Comparison of ENCODE assay signal across 13 cellular contexts in genomic region chr20:19887566-19888268, GRCh38.
DNase-seq lines count a peak whose midpoint lies in the region; ATAC-seq, FAIRE-seq and TF ChIP-seq lines count a peak whose summit lies in the region.
"Had no signal": no experiment of that assay in that cellular context is flagged by ENCODE, and none has a peak within 500 bp of the region (broad histone marks: within the 10 kb centered on the region; RNA-seq: fewer than 3 reads in every experiment).

No MANE protein-coding gene starts in this region.

- TF ChIP-seq CTCF in GM23338 (conservative IDR thresholded peaks at IDR 0.05; ENCODE audit: low read depth in 2 of 2): no peak
- TF ChIP-seq CTCF in MCF 10A (IDR thresholded peaks at IDR 0.05; ENCODE audit: unreplicated experiment): no peak
- TF ChIP-seq CTCF in HepG2 (CRISPR knock-in tag; IDR thresholded peaks at IDR 0.05): no peak
- TF ChIP-seq CTCF in gastrocnemius medialis (IDR thresholded peaks at IDR 0.05 in 4 of 5, conservative IDR thresholded peaks at IDR 0.05 in 1 of 5): no peak
- TF ChIP-seq CTCF in WERI-Rb-1 (IDR thresholded peaks at IDR 0.05; ENCODE audit: low read depth, low read length): no peak
- no peak for TF ChIP-seq CTCF in brain microvascular endothelial cell (IDR thresholded peaks at IDR 0.05; ENCODE audit: low read depth, low read length, missing control alignments)

- H4K20me1 ChIP-seq in GM23338 (replicated peaks; ENCODE audit: insufficient read depth) (no peaks in the 10 kb centered on the region), HepG2 (ENCODE audit: insufficient read depth, low read length) (no peaks in the 10 kb centered on the region)

- TF ChIP-seq POLR2A in HepG2 (IDR thresholded peaks at IDR 0.05; ENCODE audit: insufficient read depth in 1 of 2, low read depth in 2 of 2, low read length in 2 of 2) (no peak), gastrocnemius medialis (IDR thresholded peaks at IDR 0.05) (no peak)

- peak overlapping the region; percentile 43; the same call in 1 of the 2 replicates for H2AFZ ChIP-seq in GM23338
- H2AFZ ChIP-seq in HepG2 (ENCODE audit: low read length): no peak overlapping the region

- H3K36me3 Mint-ChIP-seq in GM23338 (ENCODE audit: low read depth): no peaks in the 10 kb centered on the region
- peaks cover 26% of the 10 kb centered on the region for H3K36me3 Mint-ChIP-seq in MCF 10A (ENCODE audit: insufficient read depth, unreplicated experiment)
- peaks cover 0 to 4% of the 10 kb centered on the region in 2 donors for H3K36me3 Mint-ChIP-seq in stimulated activated naive B cell treated with anti-CD40 and anti-IgM and Interleukin-4, amounts not matched to agents 10 μg/mL and 1 μg/mL and 100 μg/mL, for 72 hours
- H3K36me3 Mint-ChIP-seq: immature natural killer cell had no signal

- H3K4me2 ChIP-seq in GM23338 (no peak overlapping the region), HepG2 (ENCODE audit: low read depth, low read length) (peak overlapping the region; percentile 85)

- H3K9me2 ChIP-seq in GM23338 (ENCODE audit: insufficient read depth): no peaks in the 10 kb centered on the region

- intact Hi-C loops in MCF 10A (cut with micrococcal nuclease): loop anchor here (5.0 kb wide), 2 partner anchors 70 to 150 kb away; no protein-coding TSS in a partner anchor
- intact Hi-C loops in HepG2 (cut with micrococcal nuclease; ENCODE audit: unreplicated experiment): loop anchor here (2.0 to 5.0 kb wide), 4 partner anchors 85 to 199 kb away; no protein-coding TSS in a partner anchor
- intact Hi-C loops in gastrocnemius medialis (cut with DNase I; ENCODE audit: low total_unique reads): loop anchor here (2.0 to 5.0 kb wide), 6 partner anchors 29 to 195 kb away; no protein-coding TSS in a partner anchor

- H3K9me3 Mint-ChIP-seq in GM23338 (no peaks in the 10 kb centered on the region), MCF 10A (ENCODE audit: unreplicated experiment) (no peaks in the 10 kb centered on the region)
- no peaks in the 10 kb centered on the region for H3K9me3 Mint-ChIP-seq in stimulated activated naive B cell treated with anti-CD40 and anti-IgM and Interleukin-4, amounts not matched to agents 10 μg/mL and 1 μg/mL and 100 μg/mL, for 72 hours
- H3K9me3 Mint-ChIP-seq: immature natural killer cell had no signal

- in situ Hi-C loops in HepG2 (cut with HindIII; ENCODE audit: extremely low pct_ligation_motif_present, low pct_unique_long_range_greater_than_20kb) (no loop called here), gastrocnemius medialis (cut with MboI; ENCODE audit: low sequenced_read_pairs in 4 of 4) (loop anchor here in 2 of 4 donors (10.0 to 25.0 kb wide), 2 partner anchors 57 to 200 kb away; no protein-coding TSS in a partner anchor), brain microvascular endothelial cell (cut with HindIII; ENCODE audit: low pct_ligation_motif_present, low sequenced_read_pairs) (no loop called here)

- ATAC-seq in GM23338 (no peak), HepG2 (no peak), gastrocnemius medialis (no peak)
- no peak for ATAC-seq in stimulated activated naive B cell treated with anti-CD40 and anti-IgM and Interleukin-4, amounts not matched to agents 10 μg/mL and 1 μg/mL and 100 μg/mL, for 72 hours (replicated peaks)

- H3K4me1 Mint-ChIP-seq in GM23338: peaks cover 2% of the 10 kb centered on the region; the same call in 1 of the 3 replicates
- H3K4me1 Mint-ChIP-seq in MCF 10A (ENCODE audit: insufficient read depth, unreplicated experiment): peaks cover 48% of the 10 kb centered on the region
- H3K4me1 Mint-ChIP-seq in stimulated activated naive B cell treated with anti-CD40 and anti-IgM and Interleukin-4, amounts not matched to agents 10 μg/mL and 1 μg/mL and 100 μg/mL, for 72 hours: peaks cover 2 to 10% of the 10 kb centered on the region in 2 donors
- H3K4me1 Mint-ChIP-seq: immature natural killer cell had no signal

- H3K4me3 Mint-ChIP-seq in GM23338 (no peak overlapping the region), MCF 10A (ENCODE audit: unreplicated experiment) (no peak overlapping the region)
- no peak overlapping the region for H3K4me3 Mint-ChIP-seq in stimulated activated naive B cell treated with anti-CD40 and anti-IgM and Interleukin-4, amounts not matched to agents 10 μg/mL and 1 μg/mL and 100 μg/mL, for 72 hours
- H3K4me3 Mint-ChIP-seq: immature natural killer cell had no signal

- H3K4me1 ChIP-seq in GM23338 (ENCODE audit: insufficient read depth) (no peaks in the 10 kb centered on the region), HepG2 (ENCODE audit: insufficient read depth, low read length) (peaks cover 63% of the 10 kb centered on the region), gastrocnemius medialis (peaks cover 50 to 64% of the 10 kb centered on the region in 2 donors)

- H3K27ac Mint-ChIP-seq in GM23338: no peak overlapping the region; the same call in 1 of the 2 replicates
- H3K27ac Mint-ChIP-seq in MCF 10A (ENCODE audit: low read depth, unreplicated experiment): peak overlapping the region; percentile 94
- H3K27ac Mint-ChIP-seq in stimulated activated naive B cell treated with anti-CD40 and anti-IgM and Interleukin-4, amounts not matched to agents 10 μg/mL and 1 μg/mL and 100 μg/mL, for 72 hours: no peak overlapping the region
- H3K27ac Mint-ChIP-seq: immature natural killer cell had no signal

- TF ChIP-seq RAD21 in HepG2 (CRISPR knock-in tag; IDR thresholded peaks at IDR 0.05): no peak

- no peak overlapping the region for H3K27ac ChIP-seq in GM23338 (ENCODE audit: low read depth)
- H3K27ac ChIP-seq in HepG2 (ENCODE audit: extremely low read length, insufficient read depth, low read length): no peak overlapping the region
- H3K27ac ChIP-seq in gastrocnemius medialis: peak overlapping the region; percentile 67 to 80 (median 77)
- no peak overlapping the region for H3K27ac ChIP-seq in WERI-Rb-1
- no peak overlapping the region for H3K27ac ChIP-seq in brain microvascular endothelial cell

- no peak for FAIRE-seq in HepG2 (lab: Jason Lieb, UNC)

- POLR2A ChIA-PET in MCF 10A (lab: Yijun Ruan, JAX) (interaction anchor here (1.0 to 8.0 kb wide), 12 partner anchors 8 to 104 kb away, joined by 3 to 201 read pairs (median 4); no protein-coding TSS in a partner anchor), HepG2 (lab: Yijun Ruan, JAX) (interaction anchor here (3.6 kb wide), 1 partner anchor 129 kb away, joined by 20 read pairs; the partner anchor contains the start of gene RIN2)

- CTCF ChIA-PET in MCF 10A (lab: Yijun Ruan, JAX) (interaction anchor here (0.6 to 5.7 kb wide), 25 partner anchors 10 to 223 kb away, joined by 3 to 58 read pairs (median 6); no protein-coding TSS in a partner anchor), HepG2 (lab: Yijun Ruan, JAX; ENCODE audit: low intra/inter-chr PET ratio, low total read pairs) (no interaction called here)

- no peaks in the 10 kb centered on the region for H3F3A ChIP-seq in GM23338 (replicated peaks; ENCODE audit: low read depth)

- H3K79me2 ChIP-seq in GM23338 (replicated peaks; ENCODE audit: insufficient read depth) (no peaks in the 10 kb centered on the region), HepG2 (ENCODE audit: insufficient read depth, low read length) (no peaks in the 10 kb centered on the region)

- no peaks in the 10 kb centered on the region for H3K36me3 ChIP-seq in GM23338 (ENCODE audit: insufficient read depth)
- H3K36me3 ChIP-seq in HepG2 (replicated peaks in 1 of 2; ENCODE audit: control insufficient read depth in 1 of 2, insufficient read depth in 2 of 2, low read length in 2 of 2): no peaks in the 10 kb centered on the region
- no peaks in the 10 kb centered on the region for H3K36me3 ChIP-seq in gastrocnemius medialis
- no peaks in the 10 kb centered on the region for H3K36me3 ChIP-seq in WERI-Rb-1
- no peaks in the 10 kb centered on the region for H3K36me3 ChIP-seq in brain microvascular endothelial cell (replicated peaks)
- H3K36me3 ChIP-seq: ovary had no signal

- H3K4me3 ChIP-seq in GM23338 (no peak overlapping the region), HepG2 (replicated peaks in 1 of 3; ENCODE audit: insufficient read depth in 1 of 3, low read depth in 2 of 3, low read length in 3 of 3) (peak overlapping the region in 1 of 3 experiments; percentile 46; a peak in 3 of 6 replicates), gastrocnemius medialis (peak overlapping the region; percentile 36 to 42 (median 38)), WERI-Rb-1 (ENCODE audit: low read depth, low read length) (no peak overlapping the region), brain microvascular endothelial cell (ENCODE audit: low read depth, low read length) (no peak overlapping the region)
- H3K4me3 ChIP-seq: ovary had no signal

- H3K27me3 Mint-ChIP-seq in GM23338 (ENCODE audit: insufficient read depth, low read depth, poor library complexity) (peaks cover 5% of the 10 kb centered on the region), MCF 10A (ENCODE audit: insufficient read depth, unreplicated experiment) (no peaks in the 10 kb centered on the region)
- peaks cover 21 to 58% of the 10 kb centered on the region in 2 donors for H3K27me3 Mint-ChIP-seq in stimulated activated naive B cell treated with anti-CD40 and anti-IgM and Interleukin-4, amounts not matched to agents 10 μg/mL and 1 μg/mL and 100 μg/mL, for 72 hours

- H3K9ac ChIP-seq in HepG2 (ENCODE audit: insufficient read depth, low read depth, low read length): peak overlapping the region; percentile 7; the same call in 1 of the 2 replicates

- BruUV-seq in MCF 10A (replicated peaks; lab: Mats Ljungman, UMichigan): no TSS peak
- BruUV-seq in HepG2 (replicated peaks; lab: Mats Ljungman, UMichigan): no TSS peak

- no peak for TF ChIP-seq EP300 in HepG2 (IDR thresholded peaks at IDR 0.05; ENCODE audit: low read depth in 2 of 2, low read length in 2 of 2)
- TF ChIP-seq EP300 in HepG2 (CRISPR knock-in tag; IDR thresholded peaks at IDR 0.05; ENCODE audit: borderline replicate concordance): no peak

- DNase-seq in GM23338 (ENCODE audit: low spot score): no peak
- no peak for DNase-seq in MCF 10A (ENCODE audit: unreplicated experiment)
- no peak for DNase-seq in HepG2 (ENCODE audit: low spot score)
- no peak for DNase-seq in gastrocnemius medialis
- DNase-seq in stimulated activated naive B cell treated with anti-CD40 and anti-IgM and Interleukin-4, amounts not matched to agents 10 μg/mL and 1 μg/mL and 100 μg/mL, for 72 hours: no peak
- no peak for DNase-seq in WERI-Rb-1
- no peak for DNase-seq in brain microvascular endothelial cell
- DNase-seq in DMS 273 (lab: John Stamatoyannopoulos, UW; ENCODE audit: unreplicated experiment): no peak
- DNase-seq: GF-D8, immature natural killer cell, NCI-H524 treated with DMSO at 0.1 percent for 48 hours, ovary, SIG-M5 had no signal

- H3K9me3 ChIP-seq in HepG2 (ENCODE audit: low read length) (no peaks in the 10 kb centered on the region), gastrocnemius medialis (no peaks in the 10 kb centered on the region), WERI-Rb-1 (ENCODE audit: severe bottlenecking) (no peaks in the 10 kb centered on the region)
- H3K9me3 ChIP-seq: ovary had no signal

- H3K27me3 ChIP-seq in GM23338 (ENCODE audit: insufficient read depth): no peaks in the 10 kb centered on the region
- peaks cover 0 to 17% of the 10 kb centered on the region in 2 experiments; a peak in 2 of 5 replicates for H3K27me3 ChIP-seq in HepG2 (ENCODE audit: control insufficient read depth in 1 of 2, insufficient read depth in 2 of 2, low read length in 2 of 2)
- H3K27me3 ChIP-seq in gastrocnemius medialis: no peaks in the 10 kb centered on the region
- no peaks in the 10 kb centered on the region for H3K27me3 ChIP-seq in WERI-Rb-1 (ENCODE audit: insufficient read depth, low read depth, severe bottlenecking)
- no peaks in the 10 kb centered on the region for H3K27me3 ChIP-seq in brain microvascular endothelial cell (replicated peaks)
- H3K27me3 ChIP-seq: ovary had no signal

- WGBS in HepG2 (ENCODE audit: low lambda C conversion rate): 35% methylated on average over 7 of the region's 7 CpGs

Comparison
In these comparisons a context has a peak if more than half of its experiments do, and no peak if none do; other contexts are left out.
1. H3K27ac ChIP-seq: peak in gastrocnemius medialis (4 of 4); none in GM23338 (single experiment), HepG2 (single experiment), WERI-Rb-1 (single experiment) and brain microvascular endothelial cell (single experiment).
2. H3K4me3 ChIP-seq: peak in gastrocnemius medialis (4 of 4); none in GM23338 (single experiment), WERI-Rb-1 (single experiment) and brain microvascular endothelial cell (single experiment).